ENCODE assay signal across 14 cellular contexts in genomic region chr1:2592672-2593071, GRCh38. TPM values are rescaled to one million over a fixed set of nuclear protein-coding genes. Genes with fewer than 3 reads are reported as not detected.
DNase-seq lines count a peak whose midpoint lies in the region; ATAC-seq and TF ChIP-seq lines count a peak whose summit lies in the region.
"Had no signal": no experiment of that assay in that cellular context is flagged by ENCODE, and none has a peak within 500 bp of the region (broad histone marks: within the 10 kb centered on the region; RNA-seq: fewer than 3 reads in every experiment).

No MANE protein-coding gene starts in this region.

- peak overlapping the region; percentile 55; the same call in 1 of the 2 replicates for H2AFZ ChIP-seq in PC-9

- peak in 1 of 2 donors; percentile 12 for TF ChIP-seq POLR2A in sigmoid colon (IDR thresholded peaks at IDR 0.05)

- no peak for ATAC-seq in HG02852 (IDR thresholded peaks at IDR 0.05; ENCODE audit: unreplicated experiment)
- ATAC-seq in HG03159 (IDR thresholded peaks at IDR 0.05; ENCODE audit: unreplicated experiment): no peak

- intact Hi-C loops in PC-9 (cut with micrococcal nuclease; ENCODE audit: unreplicated experiment): no loop called here
- intact Hi-C loops in sigmoid colon (cut with DNase I): no loop called here

- peaks cover 12% of the 10 kb centered on the region for H3K27me3 ChIP-seq in PC-9 (ENCODE audit: insufficient read depth, low read depth)
- no peaks in the 10 kb centered on the region for H3K27me3 ChIP-seq in esophagus (ENCODE audit: control insufficient read depth in 1 of 2, insufficient read depth in 2 of 2, low read length in 2 of 2)
- peaks cover 0 to 27% (median 19%) of the 10 kb centered on the region in 3 donors for H3K27me3 ChIP-seq in sigmoid colon
- H3K27me3 ChIP-seq: vagina had no signal

- TF ChIP-seq EP300 in sigmoid colon (IDR thresholded peaks at IDR 0.05): no peak

- 31 to 47% methylated on average over 15 of the region's 15 CpGs for WGBS in esophagus, 2 donors
- WGBS in sigmoid colon, 2 donors: 12 to 62% methylated on average over 15 of the region's 15 CpGs

- H3K4me1 ChIP-seq in PC-9 (replicated peaks; ENCODE audit: insufficient read depth) (no peaks in the 10 kb centered on the region), esophagus (ENCODE audit: control insufficient read depth in 2 of 2, insufficient read depth in 2 of 2, low read length in 1 of 2) (peaks cover 12 to 26% of the 10 kb centered on the region in 2 donors), sigmoid colon (peaks cover 0 to 7% (median 6%) of the 10 kb centered on the region in 4 donors)

- H3K36me3 ChIP-seq in PC-9 (ENCODE audit: low read depth) (no peaks in the 10 kb centered on the region), esophagus (ENCODE audit: control insufficient read depth in 2 of 2, insufficient read depth in 2 of 2, low read length in 1 of 2) (peaks cover 0 to 12% of the 10 kb centered on the region in 2 donors), sigmoid colon (peaks cover 0 to 7% (median 0%) of the 10 kb centered on the region in 4 donors)
- H3K36me3 ChIP-seq: vagina had no signal

- peak overlapping the region; percentile 75 for H3K4me2 ChIP-seq in PC-9

- H3K79me2 ChIP-seq in PC-9 (ENCODE audit: low read depth): no peaks in the 10 kb centered on the region

- CTCF ChIA-PET in PC-9 (lab: Charles Lee): interaction anchor here (0.7 kb wide), 1 partner anchor 10 kb away, joined by 3 read pairs; no protein-coding TSS in a partner anchor

- POLR2A ChIA-PET in PC-9 (lab: Charles Lee; ENCODE audit: unreplicated experiment): no interaction called here

- BruUV-seq in PC-9 (replicated peaks; lab: Mats Ljungman, UMichigan): no TSS peak

- no peaks in the 10 kb centered on the region for H3K9me2 ChIP-seq in PC-9 (ENCODE audit: insufficient read depth)

- H3F3A ChIP-seq in PC-9 (ENCODE audit: insufficient read depth, low read depth): no peaks in the 10 kb centered on the region

- H3K9me3 ChIP-seq in PC-9 (ENCODE audit: insufficient read depth, low read depth): no peaks in the 10 kb centered on the region
- no peaks in the 10 kb centered on the region for H3K9me3 ChIP-seq in esophagus (ENCODE audit: control insufficient read depth in 2 of 2, insufficient read depth in 1 of 2, low read depth in 1 of 2, low read length in 1 of 2)
- no peaks in the 10 kb centered on the region for H3K9me3 ChIP-seq in sigmoid colon
- H3K9me3 ChIP-seq: esophagus squamous epithelium, vagina had no signal

- peak overlapping the region; percentile 36; the same call in 1 of the 2 replicates for H3K4me3 ChIP-seq in PC-9
- H3K4me3 ChIP-seq in esophagus (ENCODE audit: low read depth in 1 of 2, low read length in 2 of 2): peak overlapping the region; percentile 19 to 26
- no peak overlapping the region for H3K4me3 ChIP-seq in sigmoid colon
- H3K4me3 ChIP-seq: vagina had no signal

- peak; percentile 61 for DNase-seq in activated effector memory CD4-positive, alpha-beta T cell treated with anti-CD3 and anti-CD28 coated beads, Interleukin-2, amount 50 U/mL, for 16 hours
- DNase-seq in activated effector memory CD4-positive, alpha-beta T cell treated with Interleukin-2 at 50 U/mL for 16 hours: no peak
- DNase-seq in PC-9: no peak
- DNase-seq in sigmoid colon: peak; percentile 57
- DNase-seq in D341Med (ENCODE audit: low spot score): no peak
- DNase-seq: esophagus squamous epithelium, GDM1, NCI-H1417 treated with DMSO at 0.1 percent for 48 hours, NCI-H774 had no signal

- H3K27ac ChIP-seq in PC-9 (no peak overlapping the region), esophagus (ENCODE audit: low read depth in 2 of 2, low read length in 1 of 2) (no peak overlapping the region), sigmoid colon (no peak overlapping the region)
- H3K27ac ChIP-seq: esophagus squamous epithelium, vagina had no signal

- H4K20me1 ChIP-seq in PC-9 (ENCODE audit: insufficient read depth): no peaks in the 10 kb centered on the region

- TF ChIP-seq CTCF in PC-9 (conservative IDR thresholded peaks at IDR 0.05) (no peak), sigmoid colon (IDR thresholded peaks at IDR 0.05) (no peak)

RNA-seq across cellular contexts. Expression of gene PRXL2B, which starts 6.1 kb away (rescaled TPM):
- total RNA-seq in PC-9 (2021): 26.1 and 35.3 TPM in 2 replicates
- 10 to 100 TPM; 12.2 to 16.3 TPM for polyA plus RNA-seq in esophagus
- 10 to 100 TPM in 3 of 4 donors, 1 to 10 TPM in 1; 8.6 to 18.2 (median 15.3) TPM for total RNA-seq in sigmoid colon
- polyA plus RNA-seq in sigmoid colon: 10 to 100 TPM; 28.2 to 53.2 (median 42.1) TPM

RNA-seq across cellular contexts. Expression of gene TNFRSF14, which starts 36.5 kb away (rescaled TPM):
- total RNA-seq in PC-9 (2021) (9.9 and 13.8 TPM in 2 replicates), sigmoid colon (10 to 100 TPM; 37.5 to 73.4 (median 60.4) TPM)
- polyA plus RNA-seq in esophagus (10 to 100 TPM; 34.1 to 57.5 TPM), sigmoid colon (100 to 1,000 TPM in 1 of 3 donors, 10 to 100 TPM in 2; 53.5 to 185 (median 64.7) TPM)

RNA-seq across cellular contexts. Expression of gene MMEL1, which starts 40.1 kb away (rescaled TPM):
- total RNA-seq in PC-9 (2021) (2.7 and 4.9 TPM in 2 replicates), sigmoid colon (1 to 10 TPM in 2 of 4 donors, under 1 TPM in 1, not detected in 1; 0.66 to 3.4 (median 2.9) TPM)
- polyA plus RNA-seq in esophagus (10 to 100 TPM in 1 of 2 donors, 1 to 10 TPM in 1; 3.4 to 11.6 TPM), sigmoid colon (10 to 100 TPM in 2 of 3 donors, 1 to 10 TPM in 1; 5.0 to 37.2 (median 14.8) TPM)
- total RNA-seq: bronchial epithelial cell had no signal

Comparison
In these comparisons a context has a peak if more than half of its experiments do, and no peak if none do; other contexts are left out.
1. DNase-seq: peak in activated effector memory CD4-positive, alpha-beta T cell treated with anti-CD3 and anti-CD28 coated beads, Interleukin-2, amount 50 U/mL, for 16 hours (single experiment) and sigmoid colon (single experiment); none in activated effector memory CD4-positive, alpha-beta T cell treated with Interleukin-2 at 50 U/mL for 16 hours (single experiment), PC-9 (0 of 2) and D341Med (single experiment).
2. H3K4me3 ChIP-seq: peak in PC-9 (single experiment) and esophagus (2 of 2); none in sigmoid colon (0 of 4).